Comparison of ENCODE assay signal across 8 cellular contexts in the genomic region with DNA sequence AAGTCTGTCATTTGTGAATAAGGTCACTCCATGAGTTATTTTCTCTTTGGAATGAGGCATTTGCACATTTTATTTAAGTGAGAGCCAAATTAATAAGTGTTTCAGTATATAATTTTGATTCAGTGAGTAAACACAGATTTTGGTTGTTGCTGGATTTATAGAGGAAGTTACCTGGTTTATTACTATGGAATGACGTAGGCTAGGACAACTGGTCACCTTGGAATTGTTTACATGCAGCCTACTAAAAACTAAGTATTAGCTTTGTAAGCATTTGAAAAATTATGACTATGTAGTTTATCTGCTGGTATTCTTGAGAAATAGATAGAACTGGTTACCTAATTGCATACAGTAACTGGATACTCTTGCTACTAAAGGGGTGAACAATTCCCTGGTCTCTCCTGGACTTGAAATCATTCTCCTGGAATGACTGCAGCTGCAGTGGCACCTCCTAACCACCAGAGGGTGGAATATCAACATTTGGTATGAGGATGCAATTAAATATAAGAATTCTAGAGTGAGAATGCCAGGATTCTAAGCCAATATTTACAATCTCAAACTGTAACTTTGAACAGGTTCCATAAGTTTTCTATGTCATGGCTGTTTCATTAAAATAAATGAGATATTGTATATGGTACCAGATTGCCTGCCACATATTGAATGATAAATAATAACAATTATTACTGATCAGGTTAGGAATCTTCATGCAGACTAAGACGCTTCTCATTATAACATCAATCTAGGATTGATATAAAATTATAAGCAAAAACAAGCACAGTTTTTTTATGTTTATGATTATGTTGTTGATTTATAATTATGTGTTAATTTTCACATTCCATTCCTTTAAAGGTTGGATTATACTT. TPM values are rescaled to one million over a fixed set of nuclear protein-coding genes. Genes with fewer than 3 reads are reported as not detected.
DNase-seq lines count a peak whose midpoint lies in the region; TF ChIP-seq lines count a peak whose summit lies in the region.

No MANE protein-coding gene starts in this region.

- no peak for TF ChIP-seq POLR2A in sigmoid colon (IDR thresholded peaks at IDR 0.05)

- WGBS in sigmoid colon, 2 donors: 60 to 82% methylated on average over 2 of the region's 2 CpGs

- H3K27ac ChIP-seq in VCaP (peak overlapping the region; percentile 14), sigmoid colon (no peak overlapping the region)

- intact Hi-C loops in sigmoid colon (cut with DNase I): loop anchor here (5.0 kb wide), 1 partner anchor 746 kb away; no protein-coding TSS in a partner anchor

- no peaks in the 10 kb centered on the region for H3K36me3 ChIP-seq in sigmoid colon

- TF ChIP-seq EP300 in sigmoid colon (IDR thresholded peaks at IDR 0.05): no peak

- no peaks in the 10 kb centered on the region for H3K9me3 ChIP-seq in sigmoid colon

- no peaks in the 10 kb centered on the region for H3K4me1 ChIP-seq in sigmoid colon

- TF ChIP-seq CTCF in VCaP (conservative IDR thresholded peaks at IDR 0.05): peak; percentile 96
- peak; percentile 75 for TF ChIP-seq CTCF in foreskin fibroblast (IDR thresholded peaks at IDR 0.05; ENCODE audit: low read depth, low read length)
- TF ChIP-seq CTCF in sigmoid colon (IDR thresholded peaks at IDR 0.05): peak in 3 of 4 experiments; percentile 50 to 74 (median 61)

- DNase-seq in activated effector memory CD4-positive, alpha-beta T cell treated with anti-CD3 and anti-CD28 coated beads, Interleukin-2, amount 50 U/mL, for 16 hours: peak; percentile 71
- DNase-seq in activated effector memory CD4-positive, alpha-beta T cell treated with Interleukin-2 at 50 U/mL for 16 hours: no peak
- DNase-seq in LoVo (ENCODE audit: low spot score) (peak; percentile 37), foreskin fibroblast (peak in 1 of 2 donors; percentile 25), sigmoid colon (no peak), NCI-H524 treated with DMSO at 0.1 percent for 48 hours (lab: John Stamatoyannopoulos, UW) (no peak)
- no peak for DNase-seq in activated CD4-positive, CD25-positive, alpha-beta regulatory T cell treated with anti-CD3 and anti-CD28 coated beads, Interleukin-2, amount 50 U/mL, for 72 hours

- no peaks in the 10 kb centered on the region for H3K27me3 ChIP-seq in sigmoid colon

- H3K4me3 ChIP-seq in foreskin fibroblast (ENCODE audit: low read depth in 1 of 2, low read length in 2 of 2): no peak overlapping the region
- H3K4me3 ChIP-seq in sigmoid colon: no peak overlapping the region

RNA-seq across cellular contexts. Expression of a gene that starts 3.5 kb away (rescaled TPM):
- not detected for total RNA-seq in sigmoid colon
- polyA plus RNA-seq in sigmoid colon: not detected

RNA-seq across cellular contexts. Expression of a gene that starts 7.5 kb away (rescaled TPM):
- total RNA-seq in sigmoid colon: not detected
- polyA plus RNA-seq in sigmoid colon: not detected

RNA-seq across cellular contexts. Expression of a gene that starts 20.8 kb away (rescaled TPM):
- total RNA-seq in sigmoid colon: not detected
- not detected for polyA plus RNA-seq in sigmoid colon

RNA-seq across cellular contexts. Expression of a gene that starts 31.1 kb away (rescaled TPM):
- not detected for total RNA-seq in sigmoid colon
- 1 to 10 TPM; 1.8 to 6.0 (median 2.4) TPM for polyA plus RNA-seq in sigmoid colon

RNA-seq across cellular contexts. Expression of a gene that starts 51.6 kb away (rescaled TPM):
- not detected for total RNA-seq in sigmoid colon
- not detected for polyA plus RNA-seq in sigmoid colon

Comparison
In these comparisons a context has a peak if more than half of its experiments do, and no peak if none do; other contexts are left out.
1. DNase-seq: peak in activated effector memory CD4-positive, alpha-beta T cell treated with anti-CD3 and anti-CD28 coated beads, Interleukin-2, amount 50 U/mL, for 16 hours (single experiment) and LoVo (single experiment); none in activated effector memory CD4-positive, alpha-beta T cell treated with Interleukin-2 at 50 U/mL for 16 hours (single experiment), sigmoid colon (single experiment), activated CD4-positive, CD25-positive, alpha-beta regulatory T cell treated with anti-CD3 and anti-CD28 coated beads, Interleukin-2, amount 50 U/mL, for 72 hours (single experiment) and NCI-H524 treated with DMSO at 0.1 percent for 48 hours (single experiment).
2. Peak in every context shown above with its lines, with median percentiles within 50 percentile points of each other: CTCF ChIP-seq.